ENCODE assay signal across 28 cellular contexts in the genomic region with DNA sequence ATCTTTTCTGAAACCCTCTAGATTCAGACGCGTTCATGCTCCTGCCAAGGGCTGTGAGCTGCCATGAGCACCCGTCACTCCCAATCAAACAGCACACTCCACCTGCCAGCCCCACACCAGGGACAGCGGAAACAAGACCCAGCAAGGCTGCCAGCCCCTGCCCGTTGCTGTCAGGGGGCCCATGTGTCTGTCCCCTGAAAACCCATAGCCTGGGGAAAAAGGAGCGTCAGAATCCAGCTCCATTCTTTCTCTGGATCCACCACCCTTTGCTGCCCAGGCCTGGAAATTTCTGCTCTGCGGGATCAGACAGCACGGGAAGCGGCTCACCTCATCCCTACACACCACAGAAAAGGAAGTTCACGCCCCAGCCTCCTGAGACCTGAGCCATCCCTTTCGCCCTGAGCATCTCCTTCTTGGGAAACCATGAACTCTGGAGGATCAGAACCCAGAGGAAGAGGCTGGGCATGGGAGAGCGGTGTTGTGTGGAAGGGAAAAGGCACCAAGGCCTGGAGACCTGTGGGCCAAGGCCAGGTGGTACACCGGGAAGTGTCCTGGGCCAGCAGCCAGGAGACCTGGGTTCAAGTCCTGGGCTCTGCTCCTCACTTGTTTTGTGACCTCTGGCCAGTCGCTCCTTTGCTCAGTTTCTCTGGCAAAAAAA. TPM values are rescaled to one million over a fixed set of nuclear protein-coding genes. Genes with fewer than 3 reads are reported as not detected.
"Had no signal": no experiment of that assay in that cellular context is flagged by ENCODE, and none has a peak within 500 bp of the region (broad histone marks: within the 10 kb centered on the region; RNA-seq: fewer than 3 reads in every experiment).

No MANE protein-coding gene starts in this region.

- H3K4me3 ChIP-seq: coronary artery, gastrocnemius medialis, spleen, testis, transverse colon had no signal

- H3K27ac ChIP-seq: coronary artery, gastrocnemius medialis, spleen, testis, transverse colon had no signal

- H3K36me3 ChIP-seq: gastrocnemius medialis, transverse colon had no signal

- DNase-seq: activated CD4-positive, alpha-beta T cell treated with anti-CD3 and anti-CD28 coated beads for 1 hour; activated CD4-positive, alpha-beta T cell treated with anti-CD3 and anti-CD28 coated beads, Interleukin-2, amount 50 U/mL, for 1 hour; activated CD8-positive, alpha-beta T cell treated with anti-CD3 and anti-CD28 coated beads for 36 hours; activated gamma-delta T cell treated with Interleukin-2 at 50 U/mL for 16 hours; activated naive CD4-positive, alpha-beta T cell treated with anti-CD3 and anti-CD28 coated beads, Interleukin-2, amount 50 U/mL, for 16 hours; activated T-cell treated with anti-CD3 and anti-CD28 coated beads, Interleukin-2, amount 50 U/mL, for 4 hours; amygdala; central memory CD4-positive, alpha-beta T cell; effector memory CD4-positive, alpha-beta T cell; erythroblast; gastrocnemius medialis; glutamatergic neuron; immature natural killer cell; kidney; left colon; right cardiac atrium; spleen; stimulated activated naive CD8-positive, alpha-beta T cell treated with anti-CD3 and anti-CD28 coated beads, Interleukin-15, Interleukin-2, amounts not matched to agents 100 U/mL and 50 U/mL, for 24 hours; SW 1271; T-helper 17 cell; T1000; testis; transverse colon had no signal

- ATAC-seq: activated CD8-positive, alpha-beta T cell treated with anti-CD3 and anti-CD28 coated beads for 36 hours; activated T-cell treated with anti-CD3 and anti-CD28 coated beads, Interleukin-2, amount 50 U/mL, for 4 hours; activated T-helper 17 cell treated with anti-CD3 and anti-CD28 coated beads, Interleukin-2, amount 50 U/mL, for 72 hours; gastrocnemius medialis; left colon; right cardiac atrium; stimulated activated naive CD8-positive, alpha-beta T cell treated with anti-CD3 and anti-CD28 coated beads, Interleukin-15, Interleukin-2, amounts not matched to agents 100 U/mL and 50 U/mL, for 24 hours; T-helper 17 cell had no signal

- H3K9me3 ChIP-seq: gastrocnemius medialis, spleen, testis, transverse colon had no signal

- H3K27me3 ChIP-seq: dorsolateral prefrontal cortex, testis, transverse colon had no signal

- H3K4me1 ChIP-seq: gastrocnemius medialis, testis, transverse colon had no signal

RNA-seq across cellular contexts. Expression of a gene that starts 51.5 kb away (rescaled TPM):
- total RNA-seq: activated CD8-positive, alpha-beta T cell treated with anti-CD3 and anti-CD28 coated beads for 36 hours; activated T-cell treated with anti-CD3 and anti-CD28 coated beads, Interleukin-2, amount 50 U/mL, for 4 hours; activated T-helper 17 cell treated with anti-CD3 and anti-CD28 coated beads, Interleukin-2, amount 50 U/mL, for 72 hours; gastrocnemius medialis; kidney; natural killer cell treated with Interleukin-12 subunit alpha and Interleukin-12 subunit beta and Interleukin-15 and Interleukin-18, amount 100 ng/mL, for 72 hours; osteoblast; T-helper 17 cell; transverse colon had no signal
- polyA plus RNA-seq: immature natural killer cell had no signal
